ENCODE assay signal across 8 cellular contexts in genomic region chr7:39741942-39742623, GRCh38.
A peak's percentile ranks its signal among the peaks of the same experiment; 100 is the strongest.
DNase-seq lines count a peak whose midpoint lies in the region; ATAC-seq, FAIRE-seq and TF ChIP-seq lines count a peak whose summit lies in the region.

No MANE protein-coding gene starts in this region.

- no peaks in the 10 kb centered on the region for H4K20me1 ChIP-seq in H1 (replicated peaks in 1 of 2; ENCODE audit: control insufficient read depth in 1 of 2, insufficient read depth in 2 of 2, low read length in 2 of 2)

- ATAC-seq in GM18517 (IDR thresholded peaks at IDR 0.05; ENCODE audit: unreplicated experiment) (no peak), GM19351 (IDR thresholded peaks at IDR 0.05; ENCODE audit: unreplicated experiment) (no peak)

- H2AK5ac ChIP-seq in H1 (ENCODE audit: low read depth, low read length) = 0 out of 2 replicates have a peak overlapping the region, but pooled peaks have one; percentile 68

- H2BK20ac ChIP-seq in H1 (ENCODE audit: low read length) = no peak overlapping the region

- DNase-seq in GM03348 (ENCODE audit: low spot score) (peak; percentile 58), HuH-7 (ENCODE audit: low spot score) (peak; percentile 25), UCSD-AML1 (lab: John Stamatoyannopoulos, UW; ENCODE audit: unreplicated experiment) (peak; percentile 35), H1 (ENCODE audit: low read depth in 1 of 2, low spot score in 2 of 2) (peak; percentile 84 to 98), NCI-H1092 treated with DMSO at 0.1 percent for 48 hours (lab: John Stamatoyannopoulos, UW) (no peak)

- H3K23me2 ChIP-seq in H1 (ENCODE audit: low read depth, low read length) = no peaks in the 10 kb centered on the region

- TF ChIP-seq POLR2A in H1 (IDR thresholded peaks at IDR 0.05; ENCODE audit: control extremely low read depth in 1 of 2, low read depth in 2 of 2, low read length in 2 of 2) = no peak

- no peak for TF ChIP-seq EP300 in H1 (IDR thresholded peaks at IDR 0.05; ENCODE audit: borderline replicate concordance in 1 of 2, low read depth in 2 of 2, low read length in 2 of 2)

- H3K14ac ChIP-seq in H1 (ENCODE audit: insufficient read length) = no peak overlapping the region

- no peak overlapping the region for H3K4me3 ChIP-seq in H1 (ENCODE audit: extremely low read depth in 1 of 4, insufficient read depth in 2 of 4, low read depth in 3 of 4, low read length in 4 of 4)
- H3K4me3 ChIP-seq in parathyroid adenoma (ENCODE audit: low read depth, low read length) = no peak overlapping the region

- no peak overlapping the region for H3K23ac ChIP-seq in H1 (ENCODE audit: insufficient read length)

- no peaks in the 10 kb centered on the region for H3K9me3 ChIP-seq in H1 (ENCODE audit: insufficient read depth in 2 of 2, low read depth in 1 of 2, low read length in 1 of 2)
- H3K9me3 ChIP-seq in parathyroid adenoma (ENCODE audit: control insufficient read depth, low read length) = no peaks in the 10 kb centered on the region

- H3K27ac ChIP-seq in H1 (ENCODE audit: low read depth, low read length) (no peak overlapping the region), parathyroid adenoma (no peak overlapping the region)

- no peak overlapping the region for H2BK15ac ChIP-seq in H1 (ENCODE audit: low read length)

- H3K36me3 ChIP-seq in H1 (ENCODE audit: control insufficient read depth in 2 of 4, insufficient read depth in 4 of 4, low read length in 3 of 4) = no peaks in the 10 kb centered on the region
- no peaks in the 10 kb centered on the region for H3K36me3 ChIP-seq in parathyroid adenoma (ENCODE audit: control insufficient read depth, insufficient read depth, low read length)

- TF ChIP-seq CTCF in H1 (IDR thresholded peaks at IDR 0.05; ENCODE audit: control extremely low read depth in 1 of 3, insufficient read depth in 1 of 3, low read depth in 1 of 3, low read length in 3 of 3) (peak; percentile 98 to 100 (median 100)), parathyroid adenoma (IDR thresholded peaks at IDR 0.05) (peak; percentile 18)

- no peak overlapping the region for H2BK12ac ChIP-seq in H1 (ENCODE audit: low read depth, low read length)

- peaks cover 2% of the 10 kb centered on the region; the same call in 1 of the 2 replicates for H3K79me1 ChIP-seq in H1 (ENCODE audit: low read depth, low read length)

- H3K79me2 ChIP-seq in H1 (ENCODE audit: control insufficient read depth in 1 of 2, insufficient read depth in 2 of 2, low read length in 2 of 2) (peaks cover 0 to 4% of the 10 kb centered on the region in 2 experiments; a peak in 1 of 4 replicates), parathyroid adenoma (peaks cover 2% of the 10 kb centered on the region)

- H3K9ac ChIP-seq in H1 (replicated peaks in 1 of 4; ENCODE audit: extremely low read depth in 1 of 4, low read depth in 3 of 4, low read length in 3 of 4) = no peak overlapping the region
- no peak overlapping the region for H3K9ac ChIP-seq in parathyroid adenoma

- no peak overlapping the region for H3K4me2 ChIP-seq in H1 (ENCODE audit: insufficient read depth in 1 of 2, low read depth in 2 of 2, low read length in 2 of 2)
- H3K4me2 ChIP-seq in parathyroid adenoma (ENCODE audit: low read length) = no peak overlapping the region

- H3K56ac ChIP-seq in H1 (replicated peaks; ENCODE audit: insufficient read length, low read depth, low read length) = no peak overlapping the region

- no peak overlapping the region for H4K91ac ChIP-seq in H1 (replicated peaks; ENCODE audit: insufficient read length, low read length)

- H3K4me1 ChIP-seq in H1 (replicated peaks in 1 of 4; ENCODE audit: control insufficient read depth in 3 of 4, insufficient read depth in 4 of 4, low read length in 3 of 4) = no peaks in the 10 kb centered on the region
- no peaks in the 10 kb centered on the region for H3K4me1 ChIP-seq in parathyroid adenoma

- H4K8ac ChIP-seq in H1 (ENCODE audit: extremely low read depth, insufficient read depth, low read length) = peak overlapping the region; percentile 43; the same call in 1 of the 2 replicates

- FAIRE-seq in H1 (lab: Jason Lieb, UNC) = peak; percentile 86

- no peak overlapping the region for H4K5ac ChIP-seq in H1 (ENCODE audit: insufficient read length, low read depth, low read length)

- no peak overlapping the region for H2AFZ ChIP-seq in H1 (ENCODE audit: low read length)
- H2AFZ ChIP-seq in parathyroid adenoma = no peak overlapping the region

- H2BK5ac ChIP-seq in H1 (ENCODE audit: low read depth, low read length) = no peak overlapping the region

- no peak overlapping the region for H2BK120ac ChIP-seq in H1 (replicated peaks; ENCODE audit: low read depth, low read length)

- CTCF ChIA-PET in H1 (lab: Charles Lee; ENCODE audit: partially characterized antibody) = interaction anchor here (0.6 to 15.2 kb wide), 51 partner anchors 7 to 556 kb away, joined by 3 to 406 read pairs (median 4); partner anchors contain the start of genes CDK13 and RALA

- no peak overlapping the region for H3K18ac ChIP-seq in H1 (ENCODE audit: extremely low read depth, low read length)

- no peaks in the 10 kb centered on the region for H3K27me3 ChIP-seq in H1 (replicated peaks in 1 of 4; ENCODE audit: control insufficient read depth in 3 of 4, extremely low read depth in 1 of 4, insufficient read depth in 3 of 4, low read length in 3 of 4)
- H3K27me3 ChIP-seq in parathyroid adenoma (ENCODE audit: control insufficient read depth, insufficient read depth, low read length) = no peaks in the 10 kb centered on the region

- POLR2A ChIA-PET in H1 (lab: Charles Lee; ENCODE audit: partially characterized antibody) = interaction anchor here (0.7 to 2.0 kb wide), 6 partner anchors 8 to 175 kb away, joined by 3 to 6 read pairs (median 4); partner anchors contain the start of gene RALA

- TF ChIP-seq RAD21 in H1 (IDR thresholded peaks at IDR 0.05 in 1 of 2, conservative IDR thresholded peaks at IDR 0.05 in 1 of 2; ENCODE audit: low read depth in 2 of 2, low read length in 2 of 2) = peak; percentile 93 to 94

- 66% methylated on average over 13 of the region's 13 CpGs; no CpG with 5 or more reads in 1 of the 2 experiments for WGBS in H1 (ENCODE audit: extremely low coverage in 1 of 2, insufficient coverage in 1 of 2, insufficient read length in 1 of 2, insufficient replicate concordance in 2 of 2, low coverage in 1 of 2, low lambda C conversion rate in 2 of 2, missing lambda C conversion rate in 1 of 2), 2 experiments

- peak overlapping the region; percentile 21 for H3K4ac ChIP-seq in H1 (replicated peaks; ENCODE audit: insufficient read length, low read depth, low read length)

TF ChIP-seq in H1, 55 proteins besides CTCF, POLR2A, EP300 and RAD21 (continues in another document):
- no peak for TF ChIP-seq RFX5 (IDR thresholded peaks at IDR 0.05; ENCODE audit: borderline replicate concordance, low read depth, low read length)
- no peak for TF ChIP-seq SP4 (IDR thresholded peaks at IDR 0.05; ENCODE audit: low read length)
- no peak for TF ChIP-seq BRCA1 (IDR thresholded peaks at IDR 0.05; ENCODE audit: low read depth, low read length)
- TF ChIP-seq RXRA (IDR thresholded peaks at IDR 0.05; ENCODE audit: insufficient read depth, low read depth, low read length) = no peak
- TF ChIP-seq TBP (IDR thresholded peaks at IDR 0.05; ENCODE audit: low read depth, low read length) = no peak
- TF ChIP-seq CEBPB (IDR thresholded peaks at IDR 0.05; ENCODE audit: low read depth, low read length) = no peak
- no peak for TF ChIP-seq SRF (IDR thresholded peaks at IDR 0.05; ENCODE audit: low read depth, low read length)
- TF ChIP-seq SAP30 (IDR thresholded peaks at IDR 0.05; ENCODE audit: insufficient read depth, insufficient replicate concordance, low read length) = no peak
- TF ChIP-seq KDM4A (IDR thresholded peaks at IDR 0.05; ENCODE audit: low read depth, low read length, severe bottlenecking) = no peak
- no peak for TF ChIP-seq NANOG (IDR thresholded peaks at IDR 0.05; ENCODE audit: insufficient read depth, low read depth, low read length, poor library complexity, severe bottlenecking)
